Comparison of ENCODE assay signal across 35 cellular contexts in genomic region chr1:80272495-80272894, GRCh38.
"Had no signal": no experiment of that assay in that cellular context is flagged by ENCODE, and none has a peak within 500 bp of the region (broad histone marks: within the 10 kb centered on the region; RNA-seq: fewer than 3 reads in every experiment).

No MANE protein-coding gene starts in this region.

- H3K4me3 ChIP-seq: MG63 had no signal

- H3K36me3 ChIP-seq: MG63 had no signal

- H3K27me3 ChIP-seq: MG63 had no signal

- DNase-seq: Karpas-422, Kasumi-1, MG63, MM.1S, MV-4-11, NCI-H1048, NCI-H1092, NCI-H1092 treated with DMSO at 0.1 percent for 48 hours, NCI-H1105, NCI-H1105 treated with DMSO at 0.1 percent for 48 hours, NCI-H1417, NCI-H1417 treated with DMSO at 0.1 percent for 48 hours, NCI-H1436, NCI-H1436 treated with DMSO at 0.1 percent for 48 hours, NCI-H146, NCI-H1694, NCI-H1694 treated with DMSO at 0.1 percent for 48 hours, NCI-H187, NCI-H187 treated with DMSO at 0.1 percent for 48 hours, NCI-H1930, NCI-H2029, NCI-H2029 treated with DMSO at 0.1 percent for 48 hours, NCI-H2081, NCI-H2081 treated with DMSO at 0.1 percent for 48 hours, NCI-H2107, NCI-H2171, NCI-H2171 treated with DMSO at 0.1 percent for 48 hours, NCI-H2227 treated with DMSO at 0.1 percent for 48 hours, NCI-H226, NCI-H345, NCI-H446, NCI-H446 treated with DMSO at 0.1 percent for 48 hours, NCI-H510A, NCI-H510A treated with DMSO at 0.1 percent for 48 hours, NCI-H524 had no signal

- H3K9me3 ChIP-seq: MG63 had no signal
